ENCODE assay signal across 13 cellular contexts in genomic region chr5:14806452-14806851, GRCh38.
DNase-seq lines count a peak whose midpoint lies in the region; FAIRE-seq and TF ChIP-seq lines count a peak whose summit lies in the region.
"Had no signal": no experiment of that assay in that cellular context is flagged by ENCODE, and none has a peak within 500 bp of the region (broad histone marks: within the 10 kb centered on the region; RNA-seq: fewer than 3 reads in every experiment).

No MANE protein-coding gene starts in this region.

- no peak overlapping the region for H3K27ac ChIP-seq in kidney (ENCODE audit: low read depth in 2 of 2, low read length in 2 of 2)
- H3K27ac ChIP-seq: RWPE1 had no signal

- no peaks in the 10 kb centered on the region for H3K36me3 ChIP-seq in kidney (ENCODE audit: control insufficient read depth in 1 of 2, insufficient read depth in 2 of 2, low read length in 2 of 2)

- TF ChIP-seq CTCF in HFF-Myc (IDR thresholded peaks at IDR 0.05; ENCODE audit: low read depth, low read length, missing control alignments): no peak
- TF ChIP-seq CTCF in cardiac fibroblast (IDR thresholded peaks at IDR 0.05; ENCODE audit: low read depth, low read length): no peak
- no peak for TF ChIP-seq CTCF in kidney (IDR thresholded peaks at IDR 0.05; ENCODE audit: borderline replicate concordance, extremely low read depth, insufficient read depth)

- no peak for TF ChIP-seq POLR2A in H54 (IDR thresholded peaks at IDR 0.05; ENCODE audit: low read depth, low read length)

- intact Hi-C loops in kidney (cut with DNase I): no loop called here

- H3K4me3 ChIP-seq in HFF-Myc (replicated peaks; ENCODE audit: low read depth, low read length): no peak overlapping the region
- H3K4me3 ChIP-seq in cardiac fibroblast (replicated peaks in 1 of 2; ENCODE audit: low read depth in 2 of 2, low read length in 2 of 2): no peak overlapping the region
- H3K4me3 ChIP-seq in kidney (ENCODE audit: low read length in 2 of 2): no peak overlapping the region

- FAIRE-seq in kidney (lab: Jason Lieb, UNC) (no peak), H54 (lab: Jason Lieb, UNC) (no peak)
- FAIRE-seq: endothelial cell of umbilical vein, HTR-8/SVneo had no signal

- peak; percentile 87 for DNase-seq in HFF-Myc (ENCODE audit: extremely low read depth, low read depth)
- DNase-seq in cardiac fibroblast (ENCODE audit: low read depth in 2 of 2): peak; percentile 74 to 93
- DNase-seq in kidney: peak; percentile 77
- DNase-seq in smooth muscle cell of the brain vasculature (ENCODE audit: low read depth, low spot score): peak; percentile 98
- DNase-seq in DMS53 (lab: John Stamatoyannopoulos, UW): no peak
- no peak for DNase-seq in H54 (ENCODE audit: insufficient read length, low spot score)
- no peak for DNase-seq in SIG-M5 (lab: John Stamatoyannopoulos, UW)
- no peak for DNase-seq in activated T-cell treated with anti-CD3 and anti-CD28 coated beads for 4 hours
- DNase-seq: activated naive CD4-positive, alpha-beta T cell treated with anti-CD3 and anti-CD28 coated beads, Interleukin-2, amount 10 ng/mL, durations not matched to agents 7 days and 5 days; stimulated activated CD4-positive, alpha-beta T cell treated with anti-CD3 and anti-CD28 coated beads, Interleukin-15, amount 100 ng/mL, for 24 hours had no signal

- H3K9me3 ChIP-seq in kidney (ENCODE audit: control insufficient read depth in 1 of 2, low read length in 2 of 2): no peaks in the 10 kb centered on the region

- H3K9ac ChIP-seq in kidney (ENCODE audit: low read length in 2 of 2): no peak overlapping the region

- no peaks in the 10 kb centered on the region for H3K4me1 ChIP-seq in kidney (ENCODE audit: control insufficient read depth in 1 of 2, insufficient read depth in 1 of 2, low read depth in 1 of 2, low read length in 2 of 2)

Comparison
In these comparisons a context has a peak if more than half of its experiments do, and no peak if none do; other contexts are left out.
1. DNase-seq: peak in HFF-Myc (single experiment), cardiac fibroblast (2 of 2), kidney (single experiment) and smooth muscle cell of the brain vasculature (single experiment); none in DMS53 (single experiment), H54 (single experiment), SIG-M5 (single experiment) and activated T-cell treated with anti-CD3 and anti-CD28 coated beads for 4 hours (single experiment).